ENCODE assay signal across 1 cellular context in the genomic region with DNA sequence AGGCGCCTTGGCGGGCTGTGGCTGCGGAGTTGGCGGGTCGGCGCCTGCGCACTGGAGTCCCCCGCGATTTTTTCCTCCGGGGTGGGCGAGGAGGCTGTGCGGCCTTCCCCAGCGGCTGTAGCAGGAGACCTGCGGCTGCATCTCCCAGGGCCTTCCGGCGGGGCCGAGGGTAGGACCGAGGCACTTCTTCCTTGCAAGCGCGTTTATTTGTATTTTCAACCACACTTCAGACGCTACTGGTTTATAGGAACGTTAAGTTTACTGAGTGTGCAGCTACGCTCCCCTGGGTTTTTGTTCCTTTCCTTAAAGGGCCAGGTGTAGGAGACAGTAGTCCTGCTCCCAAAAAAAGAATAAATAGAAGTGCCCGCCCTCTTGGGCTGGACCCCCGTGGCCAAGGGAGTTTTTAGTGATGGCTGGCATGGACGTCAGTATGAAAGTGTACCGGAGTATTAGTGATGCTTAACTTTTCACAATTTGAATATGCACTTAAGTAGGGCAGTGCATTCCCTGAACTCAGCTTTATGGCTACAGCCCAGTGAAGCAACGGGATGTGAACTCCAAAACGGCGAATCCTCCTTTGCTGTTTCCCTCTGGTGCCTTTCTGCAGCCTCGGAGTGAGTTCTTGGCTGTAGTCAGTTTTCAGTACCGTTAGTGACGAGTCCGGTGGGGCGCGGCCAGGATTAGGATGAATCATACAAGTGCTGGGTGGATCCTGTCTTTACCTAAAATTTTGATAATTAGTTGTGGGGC.
TF ChIP-seq lines count a peak whose summit lies in the region.

No MANE protein-coding gene starts in this region.

TF ChIP-seq in A549, 52 proteins besides CTCF, POLR2A, EP300 and RAD21 (continued from another document):
- TF ChIP-seq ZFP36 (IDR thresholded peaks at IDR 0.05; ENCODE audit: borderline replicate concordance, partially characterized antibody) (no peak), RCOR1 (IDR thresholded peaks at IDR 0.05; ENCODE audit: low read depth, low read length) (no peak), ZSCAN20 (CRISPR knock-in tag; IDR thresholded peaks at IDR 0.05) (no peak), RNF2 (IDR thresholded peaks at IDR 0.05; ENCODE audit: borderline replicate concordance, low read depth) (no peak), RARB (CRISPR knock-in tag; IDR thresholded peaks at IDR 0.05) (no peak), NPAS2 (CRISPR knock-in tag; IDR thresholded peaks at IDR 0.05; ENCODE audit: borderline replicate concordance) (no peak), MYC (IDR thresholded peaks at IDR 0.05; ENCODE audit: borderline replicate concordance, low read length) (no peak; the same call in 1 of the 2 replicates)
- TF ChIP-seq, protein P1, sequence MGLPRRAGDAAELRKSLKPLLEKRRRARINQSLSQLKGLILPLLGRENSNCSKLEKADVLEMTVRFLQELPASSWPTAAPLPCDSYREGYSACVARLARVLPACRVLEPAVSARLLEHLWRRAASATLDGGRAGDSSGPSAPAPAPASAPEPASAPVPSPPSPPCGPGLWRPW (IDR thresholded peaks at IDR 0.05): no peak
TF ChIP-seq in A549: peak in this region for 3.
